18 cellular contexts compared by ENCODE assay signal in genomic region chr2:240355962-240356361, GRCh38.
"Had no signal": no experiment of that assay in that cellular context is flagged by ENCODE, and none has a peak within 500 bp of the region (broad histone marks: within the 10 kb centered on the region; RNA-seq: fewer than 3 reads in every experiment).

No MANE protein-coding gene starts in this region.

- FAIRE-seq: kidney had no signal

- H3K36me3 Mint-ChIP-seq: natural killer cell, T-cell, type B pancreatic cell had no signal

- H3K27ac Mint-ChIP-seq: activated CD8-positive, alpha-beta T cell treated with anti-CD3 and anti-CD28 coated beads, Interleukin-2, amount 10 ng/mL, durations not matched to agents 7 days and 5 days; natural killer cell; type B pancreatic cell had no signal

- H3K79me2 ChIP-seq: parathyroid adenoma had no signal

- H3K36me3 ChIP-seq: thoracic aorta had no signal

- H2AFZ ChIP-seq: parathyroid adenoma had no signal

- H3K27ac ChIP-seq: parathyroid adenoma, thoracic aorta, VCaP had no signal

- H3K4me3 ChIP-seq: thoracic aorta had no signal

- ATAC-seq: activated CD4-positive, CD25-positive, alpha-beta regulatory T cell treated with anti-CD3 and anti-CD28 coated beads, Interleukin-2, amount 50 U/mL, for 24 hours; activated CD8-positive, alpha-beta T cell treated with anti-CD3 and anti-CD28 coated beads, Interleukin-2, amount 10 ng/mL, durations not matched to agents 7 days and 5 days; natural killer cell; T-cell had no signal

- H3K4me3 Mint-ChIP-seq: activated CD8-positive, alpha-beta T cell treated with anti-CD3 and anti-CD28 coated beads, Interleukin-2, amount 10 ng/mL, durations not matched to agents 7 days and 5 days; natural killer cell; T-cell; T-helper 2 cell treated with Interferon-gamma antibody and Interleukin-4, amounts not matched to agents 5 μg/mL and 100 μg/mL, for 36 hours had no signal

- H3K4me1 Mint-ChIP-seq: natural killer cell, T-cell had no signal

- DNase-seq: activated CD4-positive, alpha-beta T cell treated with anti-CD3 and anti-CD28 coated beads, Interleukin-2, amount 50 U/mL, for 1 hour; activated CD8-positive, alpha-beta T cell treated with anti-CD3 and anti-CD28 coated beads, Interleukin-2, amount 10 ng/mL, durations not matched to agents 7 days and 5 days; activated T-cell treated with anti-CD3 and anti-CD28 coated beads, Interleukin-2, amount 50 U/mL, for 1 hour; amygdala; cerebellar nuclear complex; cortex of kidney; kidney; midbrain; natural killer cell; stimulated activated CD4-positive, alpha-beta T cell treated with anti-CD3 and anti-CD28 coated beads, Interleukin-2, amount 100 ng/mL, for 48 hours; stimulated activated naive CD4-positive, alpha-beta T cell; T-cell had no signal

- H3K9ac ChIP-seq: parathyroid adenoma had no signal
